8 cellular contexts compared by ENCODE assay signal in genomic region chr1:240189386-240189989, GRCh38.
DNase-seq lines count a peak whose midpoint lies in the region; ATAC-seq, FAIRE-seq and TF ChIP-seq lines count a peak whose summit lies in the region.

No MANE protein-coding gene starts in this region.

- TF ChIP-seq POLR2A in GM12878 (IDR thresholded peaks at IDR 0.05; ENCODE audit: low read depth, low read length): no peak

- no peaks in the 10 kb centered on the region for H3K27me3 Mint-ChIP-seq in CD4-positive, CD25-positive, alpha-beta regulatory T cell

- no peaks in the 10 kb centered on the region for H3K4me1 ChIP-seq in CD4-positive, CD25-positive, alpha-beta regulatory T cell (ENCODE audit: control insufficient read depth, insufficient read depth, low read length, poor library complexity, severe bottlenecking)
- no peaks in the 10 kb centered on the region for H3K4me1 ChIP-seq in GM12878 (ENCODE audit: control insufficient read depth, insufficient read depth, low read length)

- H3K4me3 Mint-ChIP-seq in CD4-positive, CD25-positive, alpha-beta regulatory T cell: no peak overlapping the region

- peaks cover 0 to 2% (median 0%) of the 10 kb centered on the region in 4 donors for H3K4me1 Mint-ChIP-seq in CD4-positive, CD25-positive, alpha-beta regulatory T cell

- no peaks in the 10 kb centered on the region for H3K9me3 ChIP-seq in CD4-positive, CD25-positive, alpha-beta regulatory T cell (ENCODE audit: control insufficient read depth in 2 of 2, low read length in 2 of 2)
- no peaks in the 10 kb centered on the region for H3K9me3 ChIP-seq in GM12878 (replicated peaks; ENCODE audit: control insufficient read depth, insufficient read depth, low read length)

- SMC1A ChIA-PET in GM12878 (lab: Charles Lee; ENCODE audit: uncharacterized antibody, unreplicated experiment): interaction anchor here (1.3 to 2.2 kb wide), 2 partner anchors 9 to 162 kb away, joined by 4 to 5 read pairs; no protein-coding TSS in a partner anchor

- POLR2A ChIA-PET in GM12878 (lab: Charles Lee): no interaction called here

- TF ChIP-seq CTCF in GM12875 (IDR thresholded peaks at IDR 0.05; ENCODE audit: borderline replicate concordance, insufficient read depth, low read depth, low read length) (peak; percentile 62), GM12878 (IDR thresholded peaks at IDR 0.05 in 2 of 3, conservative IDR thresholded peaks at IDR 0.05 in 1 of 3; ENCODE audit: control insufficient read depth in 2 of 3, extremely low read depth in 1 of 3, insufficient read depth in 1 of 3, low read depth in 3 of 3, low read length in 3 of 3) (peak; percentile 53 to 70 (median 69))

- peaks cover 0 to 6% (median 0%) of the 10 kb centered on the region in 7 donors for H3K9me3 Mint-ChIP-seq in CD4-positive, CD25-positive, alpha-beta regulatory T cell

- TF ChIP-seq RAD21 in GM12878 (IDR thresholded peaks at IDR 0.05; ENCODE audit: insufficient read depth, low read depth, low read length): peak; percentile 43

- no peak overlapping the region for H3K27ac ChIP-seq in CD4-positive, CD25-positive, alpha-beta regulatory T cell (ENCODE audit: insufficient read depth, low read length, poor library complexity, severe bottlenecking)
- no peak overlapping the region for H3K27ac ChIP-seq in GM12878 (ENCODE audit: control insufficient read depth, insufficient read depth)

- no peaks in the 10 kb centered on the region for H4K20me1 ChIP-seq in GM12878 (ENCODE audit: control insufficient read depth, insufficient read depth)

- no peaks in the 10 kb centered on the region for H3K36me3 Mint-ChIP-seq in CD4-positive, CD25-positive, alpha-beta regulatory T cell

- H3K27ac Mint-ChIP-seq in CD4-positive, CD25-positive, alpha-beta regulatory T cell: no peak overlapping the region

- no TSS peak for BruUV-seq in GM12878 (replicated peaks; lab: Mats Ljungman, UMichigan)

- no peak overlapping the region for H2AFZ ChIP-seq in GM12878 (ENCODE audit: control insufficient read depth, low read depth, low read length)

- no peak overlapping the region for H3K4me2 ChIP-seq in GM12878 (ENCODE audit: control insufficient read depth, insufficient read depth)

- FAIRE-seq in GM12878 (lab: Jason Lieb, UNC): peak; percentile 87

- 32% methylated on average over 6 of the region's 6 CpGs for WGBS in GM12878 (ENCODE audit: insufficient coverage, insufficient replicate concordance, low lambda C conversion rate, missing lambda C conversion rate)

- TF ChIP-seq EP300 in GM12878 (IDR thresholded peaks at IDR 0.05; ENCODE audit: borderline replicate concordance in 1 of 2, control insufficient read depth in 1 of 2, low read depth in 2 of 2, low read length in 2 of 2): no peak

- no peaks in the 10 kb centered on the region for H3K36me3 ChIP-seq in CD4-positive, CD25-positive, alpha-beta regulatory T cell (ENCODE audit: control insufficient read depth, insufficient read depth, low read length)
- H3K36me3 ChIP-seq in GM12878 (ENCODE audit: control insufficient read depth in 2 of 2, insufficient read depth in 2 of 2, low read length in 1 of 2): no peaks in the 10 kb centered on the region

- no peak for ATAC-seq in CD4-positive, CD25-positive, alpha-beta regulatory T cell (ENCODE audit: low read depth in 2 of 2)
- ATAC-seq in HG03060 (IDR thresholded peaks at IDR 0.05; ENCODE audit: low read depth, unreplicated experiment) (peak; percentile 63), GM12878 (peak; percentile 66), left lobe of liver (peak; percentile 83), HG02938 (IDR thresholded peaks at IDR 0.05; ENCODE audit: unreplicated experiment) (no peak)

- in situ Hi-C loops in GM12878 (cut with MboI): no loop called here

- no peaks in the 10 kb centered on the region for H3K79me2 ChIP-seq in GM12878 (ENCODE audit: control insufficient read depth, insufficient read depth, low read length)

- no peak overlapping the region for H3K4me3 ChIP-seq in CD4-positive, CD25-positive, alpha-beta regulatory T cell (ENCODE audit: low read depth, low read length)
- no peak overlapping the region for H3K4me3 ChIP-seq in GM12875 (ENCODE audit: low read depth, low read length)
- H3K4me3 ChIP-seq in GM12878: no peak overlapping the region

- CTCF ChIA-PET in GM12878 (lab: Yijun Ruan, JAX): interaction anchor here (0.8 to 2.1 kb wide), 7 partner anchors 8 to 163 kb away, joined by 3 to 9 read pairs (median 5); no protein-coding TSS in a partner anchor

- H3K9ac ChIP-seq in GM12878 (ENCODE audit: control insufficient read depth, insufficient read depth, low read length): no peak overlapping the region

- intact Hi-C loops in GM12878 (cut with micrococcal nuclease; ENCODE audit: unreplicated experiment): loop anchor here (1.0 kb wide), 1 partner anchor 162 kb away; no protein-coding TSS in a partner anchor

- RAD21 ChIA-PET in GM12878 (lab: Charles Lee; ENCODE audit: unreplicated experiment): no interaction called here

- no peaks in the 10 kb centered on the region for H3K27me3 ChIP-seq in CD4-positive, CD25-positive, alpha-beta regulatory T cell (ENCODE audit: control insufficient read depth, insufficient read depth, low read length)
- no peaks in the 10 kb centered on the region for H3K27me3 ChIP-seq in GM12878 (replicated peaks in 1 of 2; ENCODE audit: control insufficient read depth in 2 of 2, insufficient read depth in 2 of 2, low read length in 1 of 2)

- peak in 2 of 3 donors; percentile 6 to 36 for DNase-seq in CD4-positive, CD25-positive, alpha-beta regulatory T cell
- peak; percentile 13 for DNase-seq in NCI-H524 treated with DMSO at 0.1 percent for 48 hours (lab: John Stamatoyannopoulos, UW)
- no peak for DNase-seq in GM12878 (ENCODE audit: low read depth, low spot score)
- no peak for DNase-seq in left lobe of liver (ENCODE audit: low spot score)
- DNase-seq in globus pallidus (ENCODE audit: low spot score): no peak

TF ChIP-seq in GM12878, 131 proteins besides CTCF, POLR2A, EP300 and RAD21:
- TF ChIP-seq SMC3 (IDR thresholded peaks at IDR 0.05; ENCODE audit: borderline replicate concordance, low read length) (peak; percentile 34; the same call in 1 of the 2 replicates), EED (IDR thresholded peaks at IDR 0.05; ENCODE audit: low read depth) (no peak), ZNF24 (IDR thresholded peaks at IDR 0.05) (no peak), DPF2 (IDR thresholded peaks at IDR 0.05) (no peak), MTA2 (IDR thresholded peaks at IDR 0.05; ENCODE audit: low read depth) (no peak)

Comparison
In these comparisons a context has a peak if more than half of its experiments do, and no peak if none do; other contexts are left out.
1. ATAC-seq: peak in HG03060 (single experiment), GM12878 (single experiment) and left lobe of liver (single experiment); none in CD4-positive, CD25-positive, alpha-beta regulatory T cell (0 of 2) and HG02938 (single experiment).
2. DNase-seq: peak in CD4-positive, CD25-positive, alpha-beta regulatory T cell (2 of 3) and NCI-H524 treated with DMSO at 0.1 percent for 48 hours (single experiment); none in GM12878 (single experiment), left lobe of liver (single experiment) and globus pallidus (single experiment).